ENCODE assay signal across 1 cellular context in genomic region chr1:58763214-58763613, GRCh38.
TF ChIP-seq lines count a peak whose summit lies in the region.

No MANE protein-coding gene starts in this region.

TF ChIP-seq in HepG2, 621 proteins besides CTCF, POLR2A, EP300 and RAD21 (continued from another document):
- no peak for TF ChIP-seq MXD1 (CRISPR knock-in tag; IDR thresholded peaks at IDR 0.05)
- no peak for TF ChIP-seq RAD51 (IDR thresholded peaks at IDR 0.05; ENCODE audit: borderline replicate concordance)
- TF ChIP-seq PHF5A (CRISPR knock-in tag; IDR thresholded peaks at IDR 0.05; ENCODE audit: low read depth, unreplicated experiment): peak; percentile 33
- TF ChIP-seq ZNF577 (CRISPR knock-in tag; IDR thresholded peaks at IDR 0.05; ENCODE audit: borderline replicate concordance, low read depth): no peak
- no peak for TF ChIP-seq HNRNPUL1 (IDR thresholded peaks at IDR 0.05; ENCODE audit: low read depth, low read length)
- 0 out of 2 replicates have a peak, but pooled peaks have one; percentile 16 for TF ChIP-seq DPF2 (CRISPR knock-in tag; IDR thresholded peaks at IDR 0.05; ENCODE audit: borderline replicate concordance, low read depth)
- TF ChIP-seq ZNF710 (CRISPR knock-in tag; IDR thresholded peaks at IDR 0.05; ENCODE audit: borderline replicate concordance): peak; percentile 74; the same call in 1 of the 2 replicates
- no peak for TF ChIP-seq ZNF749 (CRISPR knock-in tag; IDR thresholded peaks at IDR 0.05; ENCODE audit: borderline replicate concordance)
- TF ChIP-seq SRSF1 (optimal IDR thresholded peaks at IDR 0.05; ENCODE audit: low read depth, low read length): no peak
- TF ChIP-seq ARID4A (CRISPR knock-in tag; IDR thresholded peaks at IDR 0.05; ENCODE audit: borderline replicate concordance): no peak
- TF ChIP-seq BCL6 (CRISPR knock-in tag; IDR thresholded peaks at IDR 0.05): peak; percentile 42; the same call in 1 of the 2 replicates
- no peak for TF ChIP-seq JUNB (CRISPR knock-in tag; IDR thresholded peaks at IDR 0.05; ENCODE audit: borderline replicate concordance)
- TF ChIP-seq PREB (CRISPR knock-in tag; IDR thresholded peaks at IDR 0.05): no peak
- no peak for TF ChIP-seq ZNF570 (CRISPR knock-in tag; IDR thresholded peaks at IDR 0.05; ENCODE audit: borderline replicate concordance)
- TF ChIP-seq FOSL2 (CRISPR knock-in tag; IDR thresholded peaks at IDR 0.05): peak; percentile 63
- no peak for TF ChIP-seq ZNF530 (CRISPR knock-in tag; IDR thresholded peaks at IDR 0.05; ENCODE audit: low read depth)
- no peak for TF ChIP-seq NR2F6 (IDR thresholded peaks at IDR 0.05)
- peak; percentile 20; the same call in 1 of the 2 replicates for TF ChIP-seq NR2F6 (CRISPR knock-in tag; IDR thresholded peaks at IDR 0.05)
- TF ChIP-seq MYNN (CRISPR knock-in tag; IDR thresholded peaks at IDR 0.05; ENCODE audit: low read depth): no peak
- TF ChIP-seq ZBTB46 (CRISPR knock-in tag; IDR thresholded peaks at IDR 0.05; ENCODE audit: borderline replicate concordance): no peak
- no peak for TF ChIP-seq ZNF557 (CRISPR knock-in tag; IDR thresholded peaks at IDR 0.05)
- TF ChIP-seq BCLAF1 (IDR thresholded peaks at IDR 0.05): no peak
- no peak for TF ChIP-seq EEA1 (CRISPR knock-in tag; IDR thresholded peaks at IDR 0.05; ENCODE audit: borderline replicate concordance)
- TF ChIP-seq MEF2D (CRISPR knock-in tag; IDR thresholded peaks at IDR 0.05): peak; percentile 72; the same call in 1 of the 2 replicates
- no peak for TF ChIP-seq THAP9 (CRISPR knock-in tag; IDR thresholded peaks at IDR 0.05; ENCODE audit: borderline replicate concordance)
- TF ChIP-seq ZNF446 (CRISPR knock-in tag; IDR thresholded peaks at IDR 0.05): no peak
- TF ChIP-seq ZBTB20 (CRISPR knock-in tag; IDR thresholded peaks at IDR 0.05; ENCODE audit: borderline replicate concordance, low read depth): no peak
- no peak for TF ChIP-seq ZNF33B (CRISPR knock-in tag; IDR thresholded peaks at IDR 0.05)
- no peak for TF ChIP-seq ZNF205 (CRISPR knock-in tag; IDR thresholded peaks at IDR 0.05)
- TF ChIP-seq EHMT2 (IDR thresholded peaks at IDR 0.05; ENCODE audit: borderline replicate concordance, low read depth, low read length): no peak
- no peak for TF ChIP-seq FOSL1 (CRISPR knock-in tag; IDR thresholded peaks at IDR 0.05; ENCODE audit: borderline replicate concordance)
- TF ChIP-seq TGIF2 (CRISPR knock-in tag; IDR thresholded peaks at IDR 0.05): no peak
- TF ChIP-seq ISL2 (CRISPR knock-in tag; IDR thresholded peaks at IDR 0.05): no peak
TF ChIP-seq in HepG2: peak in this region for 66.
